Comparison of ENCODE assay signal across 1 cellular context in the genomic region with DNA sequence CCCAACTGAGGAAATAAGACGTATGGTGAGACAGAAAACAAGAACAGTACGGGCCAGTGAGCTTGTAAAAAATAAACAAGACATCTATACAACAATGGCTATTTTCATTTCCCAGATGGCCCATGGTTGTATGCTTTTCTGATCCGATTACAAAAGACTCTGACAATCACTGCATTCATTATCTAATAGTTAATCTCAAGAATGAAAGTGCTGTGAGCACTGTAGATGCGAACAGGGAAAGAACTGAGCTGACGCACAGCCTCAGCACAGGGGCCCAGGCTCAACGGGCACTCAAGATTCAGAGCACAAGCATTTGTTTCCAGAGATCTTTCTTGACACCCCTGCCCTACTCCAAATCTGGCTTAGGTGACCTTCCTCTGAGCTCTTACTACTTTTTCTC.
TF ChIP-seq lines count a peak whose summit lies in the region.

No MANE protein-coding gene starts in this region.

TF ChIP-seq in K562, 482 proteins besides CTCF, POLR2A, EP300 and RAD21 (continued from another document):
- no peak for TF ChIP-seq NR2C1 (IDR thresholded peaks at IDR 0.05)
- TF ChIP-seq NR2C1 (tag; IDR thresholded peaks at IDR 0.05) = no peak
- no peak for TF ChIP-seq TAF7 (tag; IDR thresholded peaks at IDR 0.05)
- no peak for TF ChIP-seq SNIP1 (IDR thresholded peaks at IDR 0.05; ENCODE audit: low read depth)
- TF ChIP-seq CREBBP (IDR thresholded peaks at IDR 0.05; ENCODE audit: low read depth, low read length) = no peak
